26 cellular contexts compared by ENCODE assay signal in genomic region chr10:86802709-86803108, GRCh38.
"Had no signal": no experiment of that assay in that cellular context is flagged by ENCODE, and none has a peak within 500 bp of the region (broad histone marks: within the 10 kb centered on the region; RNA-seq: fewer than 3 reads in every experiment).

No MANE protein-coding gene starts in this region.

- ATAC-seq: activated CD4-positive, alpha-beta T cell treated with anti-CD3 and anti-CD28 coated beads for 36 hours; activated naive CD4-positive, alpha-beta T cell treated with anti-CD3 and anti-CD28 coated beads, Interleukin-2, amount 50 U/mL, for 72 hours; activated T-cell treated with anti-CD3 and anti-CD28 coated beads, Interleukin-2, amount 50 U/mL, for 72 hours; effector memory CD8-positive, alpha-beta T cell; gastroesophageal sphincter had no signal

- H3K36me3 Mint-ChIP-seq: activated naive CD4-positive, alpha-beta T cell treated with anti-CD3 and anti-CD28 coated beads, Interleukin-2, amount 50 U/mL, for 72 hours; naive B cell had no signal

- DNase-seq: activated CD4-positive, alpha-beta T cell treated with anti-CD3 and anti-CD28 coated beads for 36 hours; activated CD4-positive, alpha-beta T cell treated with anti-CD3 and anti-CD28 coated beads, Interleukin-2, amount 50 U/mL, for 4 hours; activated CD4-positive, CD25-positive, alpha-beta regulatory T cell; activated naive CD4-positive, alpha-beta T cell; activated T-cell treated with anti-CD3 and anti-CD28 coated beads for 4 hours; activated T-cell treated with anti-CD3 and anti-CD28 coated beads, Interleukin-2, amount 50 U/mL, for 72 hours; anterior cingulate cortex; cortex of kidney; effector memory CD8-positive, alpha-beta T cell; erythroblast; left cardiac atrium; mammary epithelial cell; naive B cell; nucleus accumbens; spleen; stimulated activated naive CD4-positive, alpha-beta T cell treated with Interleukin-2 at 50 U/mL for 16 hours; T-helper 1 cell; testis; upper lobe of left lung had no signal

- H3K27me3 Mint-ChIP-seq: activated CD4-positive, alpha-beta T cell treated with anti-CD3 and anti-CD28 coated beads for 36 hours; effector memory CD8-positive, alpha-beta T cell had no signal

- H3K9me3 ChIP-seq: gastroesophageal sphincter, right atrium auricular region, spleen, testis, upper lobe of left lung had no signal

- H3K9me3 Mint-ChIP-seq: activated naive CD4-positive, alpha-beta T cell treated with anti-CD3 and anti-CD28 coated beads, Interleukin-2, amount 50 U/mL, for 72 hours; activated T-cell treated with anti-CD3 and anti-CD28 coated beads, Interleukin-2, amount 50 U/mL, for 72 hours; effector memory CD8-positive, alpha-beta T cell; T-helper 2 cell treated with Interferon-gamma antibody and Interleukin-4, amounts not matched to agents 5 μg/mL and 100 μg/mL, for 36 hours had no signal

- H3K4me3 ChIP-seq: cardiac muscle cell, gastroesophageal sphincter, hepatocyte, right atrium auricular region, spleen, testis, upper lobe of left lung had no signal

- H3K36me3 ChIP-seq: cardiac muscle cell, gastroesophageal sphincter, right atrium auricular region, spleen, upper lobe of left lung had no signal

- H3K27me3 ChIP-seq: cardiac muscle cell, gastroesophageal sphincter, hepatocyte, right atrium auricular region, spleen, testis, upper lobe of left lung had no signal

- H3K4me1 Mint-ChIP-seq: naive B cell had no signal

- H3K4me3 Mint-ChIP-seq: activated CD4-positive, alpha-beta T cell treated with anti-CD3 and anti-CD28 coated beads for 36 hours; activated T-cell treated with anti-CD3 and anti-CD28 coated beads, Interleukin-2, amount 50 U/mL, for 72 hours; brain; effector memory CD8-positive, alpha-beta T cell; naive B cell; T-helper 2 cell treated with Interferon-gamma antibody and Interleukin-4, amounts not matched to agents 5 μg/mL and 100 μg/mL, for 36 hours had no signal

- H3K27ac Mint-ChIP-seq: activated CD4-positive, alpha-beta T cell treated with anti-CD3 and anti-CD28 coated beads for 36 hours; activated naive CD4-positive, alpha-beta T cell treated with anti-CD3 and anti-CD28 coated beads, Interleukin-2, amount 50 U/mL, for 72 hours; activated T-cell treated with anti-CD3 and anti-CD28 coated beads, Interleukin-2, amount 50 U/mL, for 72 hours; effector memory CD8-positive, alpha-beta T cell; naive B cell; T-helper 2 cell treated with Interferon-gamma antibody and Interleukin-4, amounts not matched to agents 5 μg/mL and 100 μg/mL, for 36 hours had no signal

- H3K27ac ChIP-seq: hepatocyte, spleen, testis, upper lobe of left lung had no signal
